Comparison of ENCODE assay signal across 2 cellular contexts in the genomic region with DNA sequence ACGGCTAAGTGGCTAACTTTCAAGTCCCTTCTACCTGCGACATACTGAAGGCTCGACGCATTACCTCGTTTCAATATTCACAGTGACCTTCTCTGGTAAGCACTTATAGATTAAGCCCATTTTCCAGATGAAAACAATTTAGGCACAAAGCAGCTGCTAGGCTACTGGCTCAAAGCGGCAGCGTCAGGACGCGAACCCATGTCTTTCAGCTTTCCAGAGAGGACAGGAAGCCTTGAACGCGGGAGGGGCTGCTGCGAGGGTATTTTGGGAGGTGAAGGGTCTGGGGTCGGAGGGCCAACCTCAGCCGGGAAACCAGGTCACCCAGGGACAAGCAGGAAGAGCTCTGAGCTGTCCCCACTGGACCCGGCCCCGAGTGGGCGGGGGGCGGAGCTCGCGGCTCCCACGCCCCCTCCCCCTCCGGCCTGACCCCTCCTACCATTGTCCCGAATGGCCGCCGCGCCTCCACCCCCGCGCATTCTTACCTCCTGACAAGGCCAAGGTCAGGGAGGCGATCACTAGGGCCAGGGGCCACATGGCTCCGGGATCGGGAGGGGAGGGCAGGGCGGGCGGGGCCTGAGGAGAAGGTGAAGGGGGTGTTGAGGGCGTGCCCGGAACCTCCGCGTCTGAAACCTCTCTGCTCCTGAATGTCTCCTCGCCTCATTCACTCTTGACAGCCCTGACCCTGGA.
TF ChIP-seq lines count a peak whose summit lies in the region.

A gene with protein sequence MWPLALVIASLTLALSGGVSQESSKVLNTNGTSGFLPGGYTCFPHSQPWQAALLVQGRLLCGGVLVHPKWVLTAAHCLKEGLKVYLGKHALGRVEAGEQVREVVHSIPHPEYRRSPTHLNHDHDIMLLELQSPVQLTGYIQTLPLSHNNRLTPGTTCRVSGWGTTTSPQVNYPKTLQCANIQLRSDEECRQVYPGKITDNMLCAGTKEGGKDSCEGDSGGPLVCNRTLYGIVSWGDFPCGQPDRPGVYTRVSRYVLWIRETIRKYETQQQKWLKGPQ (minus strand): TSS at position 559 of the 687 bp plus-strand sequence. CDS start 25 bp downstream, at position 534.

TF ChIP-seq in HEK293T, 16 proteins besides CTCF, POLR2A, EP300 and RAD21 (continued from another document):
- TF ChIP-seq, protein P1, sequence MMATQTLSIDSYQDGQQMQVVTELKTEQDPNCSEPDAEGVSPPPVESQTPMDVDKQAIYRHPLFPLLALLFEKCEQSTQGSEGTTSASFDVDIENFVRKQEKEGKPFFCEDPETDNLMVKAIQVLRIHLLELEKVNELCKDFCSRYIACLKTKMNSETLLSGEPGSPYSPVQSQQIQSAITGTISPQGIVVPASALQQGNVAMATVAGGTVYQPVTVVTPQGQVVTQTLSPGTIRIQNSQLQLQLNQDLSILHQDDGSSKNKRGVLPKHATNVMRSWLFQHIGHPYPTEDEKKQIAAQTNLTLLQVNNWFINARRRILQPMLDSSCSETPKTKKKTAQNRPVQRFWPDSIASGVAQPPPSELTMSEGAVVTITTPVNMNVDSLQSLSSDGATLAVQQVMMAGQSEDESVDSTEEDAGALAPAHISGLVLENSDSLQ (IDR thresholded peaks at IDR 0.05), result no peak
- TF ChIP-seq ZNF384 (IDR thresholded peaks at IDR 0.05) (no peak), NFRKB (IDR thresholded peaks at IDR 0.05) (no peak), LEF1 (IDR thresholded peaks at IDR 0.05; ENCODE audit: borderline replicate concordance) (no peak), ELF4 (IDR thresholded peaks at IDR 0.05) (no peak)

TF ChIP-seq in K562, 482 proteins besides CTCF, POLR2A, EP300 and RAD21 (continues in another document):
- TF ChIP-seq, protein P2, sequence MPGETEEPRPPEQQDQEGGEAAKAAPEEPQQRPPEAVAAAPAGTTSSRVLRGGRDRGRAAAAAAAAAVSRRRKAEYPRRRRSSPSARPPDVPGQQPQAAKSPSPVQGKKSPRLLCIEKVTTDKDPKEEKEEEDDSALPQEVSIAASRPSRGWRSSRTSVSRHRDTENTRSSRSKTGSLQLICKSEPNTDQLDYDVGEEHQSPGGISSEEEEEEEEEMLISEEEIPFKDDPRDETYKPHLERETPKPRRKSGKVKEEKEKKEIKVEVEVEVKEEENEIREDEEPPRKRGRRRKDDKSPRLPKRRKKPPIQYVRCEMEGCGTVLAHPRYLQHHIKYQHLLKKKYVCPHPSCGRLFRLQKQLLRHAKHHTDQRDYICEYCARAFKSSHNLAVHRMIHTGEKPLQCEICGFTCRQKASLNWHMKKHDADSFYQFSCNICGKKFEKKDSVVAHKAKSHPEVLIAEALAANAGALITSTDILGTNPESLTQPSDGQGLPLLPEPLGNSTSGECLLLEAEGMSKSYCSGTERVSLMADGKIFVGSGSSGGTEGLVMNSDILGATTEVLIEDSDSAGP (CRISPR knock-in tag; IDR thresholded peaks at IDR 0.05), result no peak
- TF ChIP-seq PHF8 (IDR thresholded peaks at IDR 0.05; ENCODE audit: borderline replicate concordance, low read length) (peak; percentile 30; the same call in 1 of the 2 replicates), RBM25 (IDR thresholded peaks at IDR 0.05; ENCODE audit: low read depth, low read length, severe bottlenecking) (peak; percentile 22), ESRRA (IDR thresholded peaks at IDR 0.05; ENCODE audit: borderline replicate concordance, low read depth) (peak; percentile 93), DACH1 (IDR thresholded peaks at IDR 0.05; ENCODE audit: partially characterized antibody) (no peak), SPI1 (IDR thresholded peaks at IDR 0.05; ENCODE audit: borderline replicate concordance, low read depth, low read length) (no peak), HOMEZ (CRISPR knock-in tag; IDR thresholded peaks at IDR 0.05) (no peak), ATF1 (CRISPR knock-in tag; IDR thresholded peaks at IDR 0.05) (no peak), ATF1 (tag; IDR thresholded peaks at IDR 0.05) (no peak), MCM2 (IDR thresholded peaks at IDR 0.05; ENCODE audit: low read depth) (no peak), CSDE1 (IDR thresholded peaks at IDR 0.05) (no peak), KLF6 (CRISPR knock-in tag; IDR thresholded peaks at IDR 0.05; ENCODE audit: borderline replicate concordance) (no peak), ZBTB8A (IDR thresholded peaks at IDR 0.05; ENCODE audit: partially characterized antibody) (no peak), ZNF239 (CRISPR knock-in tag; IDR thresholded peaks at IDR 0.05) (no peak), EGR1 (conservative IDR thresholded peaks at IDR 0.05) (peak; percentile 99), CEBPG (CRISPR knock-in tag; IDR thresholded peaks at IDR 0.05) (no peak), CEBPG (tag; conservative IDR thresholded peaks at IDR 0.05 in 1 of 2, IDR thresholded peaks at IDR 0.05 in 1 of 2) (no peak), SMARCA5 (IDR thresholded peaks at IDR 0.05) (0 out of 2 replicates have a peak, but pooled peaks have one; percentile 64), ZNF133 (CRISPR knock-in tag; IDR thresholded peaks at IDR 0.05) (no peak), E2F6 (IDR thresholded peaks at IDR 0.05; ENCODE audit: borderline replicate concordance in 1 of 2, extremely low read depth in 1 of 2, insufficient read depth in 1 of 2, insufficient read length in 1 of 2, low read depth in 1 of 2, low read length in 1 of 2, poor library complexity in 1 of 2, severe bottlenecking in 1 of 2) (peak in 1 of 2 experiments; percentile 43), HMGN3 (IDR thresholded peaks at IDR 0.05; ENCODE audit: borderline replicate concordance, extremely low read depth, insufficient read length, low read depth, low read length) (peak; percentile 48), FOS (IDR thresholded peaks at IDR 0.05; ENCODE audit: extremely low read depth, insufficient read length) (no peak), KLF16 (IDR thresholded peaks at IDR 0.05) (no peak), DPF2 (IDR thresholded peaks at IDR 0.05) (0 out of 2 replicates have a peak, but pooled peaks have one; percentile 11), NR3C1 (CRISPR knock-in tag; IDR thresholded peaks at IDR 0.05) (no peak), HMG20B (CRISPR knock-in tag; IDR thresholded peaks at IDR 0.05) (no peak), SRSF7 (optimal IDR thresholded peaks at IDR 0.05; ENCODE audit: low read depth, low read length) (no peak), CCNT2 (IDR thresholded peaks at IDR 0.05; ENCODE audit: borderline replicate concordance, extremely low read depth, insufficient read length, low read depth, low read length) (peak; percentile 39), HDAC2 (IDR thresholded peaks at IDR 0.05) (0 out of 2 replicates have a peak, but pooled peaks have one; percentile 33), TAF7 (tag; IDR thresholded peaks at IDR 0.05) (no peak), ID3 (CRISPR knock-in tag; IDR thresholded peaks at IDR 0.05) (no peak), ID3 (tag; IDR thresholded peaks at IDR 0.05) (no peak), DLX4 (CRISPR knock-in tag; IDR thresholded peaks at IDR 0.05) (no peak), CBX2 (IDR thresholded peaks at IDR 0.05; ENCODE audit: insufficient read depth, low read length, poor library complexity, severe bottlenecking) (no peak), TEAD2 (tag; IDR thresholded peaks at IDR 0.05) (no peak), CLOCK (CRISPR knock-in tag; IDR thresholded peaks at IDR 0.05; ENCODE audit: borderline replicate concordance) (no peak), SOX6 (IDR thresholded peaks at IDR 0.05) (peak; percentile 96), ZC3H4 (CRISPR knock-in tag; IDR thresholded peaks at IDR 0.05; ENCODE audit: borderline replicate concordance) (no peak)
- TF ChIP-seq, protein P3, sequence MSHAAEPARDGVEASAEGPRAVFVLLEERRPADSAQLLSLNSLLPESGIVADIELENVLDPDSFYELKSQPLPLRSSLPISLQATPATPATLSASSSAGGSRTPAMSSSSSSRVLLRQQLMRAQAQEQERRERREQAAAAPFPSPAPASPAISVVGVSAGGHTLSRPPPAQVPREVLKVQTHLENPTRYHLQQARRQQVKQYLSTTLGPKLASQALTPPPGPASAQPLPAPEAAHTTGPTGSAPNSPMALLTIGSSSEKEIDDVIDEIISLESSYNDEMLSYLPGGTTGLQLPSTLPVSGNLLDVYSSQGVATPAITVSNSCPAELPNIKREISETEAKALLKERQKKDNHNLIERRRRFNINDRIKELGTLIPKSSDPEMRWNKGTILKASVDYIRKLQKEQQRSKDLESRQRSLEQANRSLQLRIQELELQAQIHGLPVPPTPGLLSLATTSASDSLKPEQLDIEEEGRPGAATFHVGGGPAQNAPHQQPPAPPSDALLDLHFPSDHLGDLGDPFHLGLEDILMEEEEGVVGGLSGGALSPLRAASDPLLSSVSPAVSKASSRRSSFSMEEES (CRISPR knock-in tag; IDR thresholded peaks at IDR 0.05), result no peak
- TF ChIP-seq, protein P4, sequence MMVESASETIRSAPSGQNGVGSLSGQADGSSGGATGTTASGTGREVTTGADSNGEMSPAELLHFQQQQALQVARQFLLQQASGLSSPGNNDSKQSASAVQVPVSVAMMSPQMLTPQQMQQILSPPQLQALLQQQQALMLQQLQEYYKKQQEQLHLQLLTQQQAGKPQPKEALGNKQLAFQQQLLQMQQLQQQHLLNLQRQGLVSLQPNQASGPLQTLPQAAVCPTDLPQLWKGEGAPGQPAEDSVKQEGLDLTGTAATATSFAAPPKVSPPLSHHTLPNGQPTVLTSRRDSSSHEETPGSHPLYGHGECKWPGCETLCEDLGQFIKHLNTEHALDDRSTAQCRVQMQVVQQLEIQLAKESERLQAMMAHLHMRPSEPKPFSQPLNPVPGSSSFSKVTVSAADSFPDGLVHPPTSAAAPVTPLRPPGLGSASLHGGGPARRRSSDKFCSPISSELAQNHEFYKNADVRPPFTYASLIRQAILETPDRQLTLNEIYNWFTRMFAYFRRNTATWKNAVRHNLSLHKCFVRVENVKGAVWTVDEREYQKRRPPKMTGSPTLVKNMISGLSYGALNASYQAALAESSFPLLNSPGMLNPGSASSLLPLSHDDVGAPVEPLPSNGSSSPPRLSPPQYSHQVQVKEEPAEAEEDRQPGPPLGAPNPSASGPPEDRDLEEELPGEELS (CRISPR knock-in tag; IDR thresholded peaks at IDR 0.05; ENCODE audit: borderline replicate concordance), result no peak
- TF ChIP-seq, protein P5, sequence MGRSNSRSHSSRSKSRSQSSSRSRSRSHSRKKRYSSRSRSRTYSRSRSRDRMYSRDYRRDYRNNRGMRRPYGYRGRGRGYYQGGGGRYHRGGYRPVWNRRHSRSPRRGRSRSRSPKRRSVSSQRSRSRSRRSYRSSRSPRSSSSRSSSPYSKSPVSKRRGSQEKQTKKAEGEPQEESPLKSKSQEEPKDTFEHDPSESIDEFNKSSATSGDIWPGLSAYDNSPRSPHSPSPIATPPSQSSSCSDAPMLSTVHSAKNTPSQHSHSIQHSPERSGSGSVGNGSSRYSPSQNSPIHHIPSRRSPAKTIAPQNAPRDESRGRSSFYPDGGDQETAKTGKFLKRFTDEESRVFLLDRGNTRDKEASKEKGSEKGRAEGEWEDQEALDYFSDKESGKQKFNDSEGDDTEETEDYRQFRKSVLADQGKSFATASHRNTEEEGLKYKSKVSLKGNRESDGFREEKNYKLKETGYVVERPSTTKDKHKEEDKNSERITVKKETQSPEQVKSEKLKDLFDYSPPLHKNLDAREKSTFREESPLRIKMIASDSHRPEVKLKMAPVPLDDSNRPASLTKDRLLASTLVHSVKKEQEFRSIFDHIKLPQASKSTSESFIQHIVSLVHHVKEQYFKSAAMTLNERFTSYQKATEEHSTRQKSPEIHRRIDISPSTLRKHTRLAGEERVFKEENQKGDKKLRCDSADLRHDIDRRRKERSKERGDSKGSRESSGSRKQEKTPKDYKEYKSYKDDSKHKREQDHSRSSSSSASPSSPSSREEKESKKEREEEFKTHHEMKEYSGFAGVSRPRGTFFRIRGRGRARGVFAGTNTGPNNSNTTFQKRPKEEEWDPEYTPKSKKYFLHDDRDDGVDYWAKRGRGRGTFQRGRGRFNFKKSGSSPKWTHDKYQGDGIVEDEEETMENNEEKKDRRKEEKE (IDR thresholded peaks at IDR 0.05; ENCODE audit: borderline replicate concordance in 1 of 2, control insufficient read depth in 1 of 2, low read depth in 2 of 2, low read length in 1 of 2), result no peak
